In genomic region chr5:142779163-142779562, GRCh38 we compare ENCODE assay signal across 12 cellular contexts. TPM values are rescaled to one million over a fixed set of nuclear protein-coding genes. Genes with fewer than 3 reads are reported as not detected.
DNase-seq lines count a peak whose midpoint lies in the region; ATAC-seq and TF ChIP-seq lines count a peak whose summit lies in the region.
"Had no signal": no experiment of that assay in that cellular context is flagged by ENCODE, and none has a peak within 500 bp of the region (broad histone marks: within the 10 kb centered on the region; RNA-seq: fewer than 3 reads in every experiment).

No MANE protein-coding gene starts in this region.

- POLR2A ChIA-PET in CD8-positive, alpha-beta memory T cell (lab: Charles Lee), result interaction anchor here (0.7 kb wide), 1 partner anchor 21 kb away, joined by 3 read pairs; no protein-coding TSS in a partner anchor
- POLR2A ChIA-PET in RWPE1 (lab: Yijun Ruan, JAX; ENCODE audit: low non-redundant PET), result interaction anchor here (0.8 kb wide), 1 partner anchor 8 kb away, joined by 3 read pairs; no protein-coding TSS in a partner anchor
- POLR2A ChIA-PET in naive thymus-derived CD4-positive, alpha-beta T cell (lab: Charles Lee), result interaction anchor here (0.9 to 1.6 kb wide), 2 partner anchors 9 to 22 kb away, joined by 3 to 8 read pairs; partner anchors contain the start of gene ARHGAP26

- no peaks in the 10 kb centered on the region for H3K27me3 ChIP-seq in CD8-positive, alpha-beta memory T cell (ENCODE audit: insufficient read depth, low read length, poor library complexity, severe bottlenecking)
- no peaks in the 10 kb centered on the region for H3K27me3 ChIP-seq in naive thymus-derived CD4-positive, alpha-beta T cell (ENCODE audit: control insufficient read depth in 2 of 2, insufficient read depth in 2 of 2, low read length in 2 of 2)

- H3K36me3 ChIP-seq in CD8-positive, alpha-beta memory T cell (ENCODE audit: insufficient read depth, low read length), result no peaks in the 10 kb centered on the region
- H3K36me3 ChIP-seq in naive thymus-derived CD4-positive, alpha-beta T cell (ENCODE audit: control insufficient read depth in 2 of 3, insufficient read depth in 3 of 3, low read length in 3 of 3), result no peaks in the 10 kb centered on the region

- ATAC-seq in naive thymus-derived CD4-positive, alpha-beta T cell, result no peak
- ATAC-seq in stimulated activated naive B cell treated with anti-CD40 and anti-IgM and Interleukin-4, amounts not matched to agents 10 μg/mL and 1 μg/mL and 100 μg/mL, for 72 hours (replicated peaks), result no peak

- DNase-seq in CD8-positive, alpha-beta memory T cell, result no peak
- peak; percentile 24 for DNase-seq in RWPE1 (ENCODE audit: low spot score)
- DNase-seq in fibroblast of pulmonary artery (ENCODE audit: low read depth), result peak; percentile 38
- DNase-seq in naive thymus-derived CD4-positive, alpha-beta T cell, result no peak
- DNase-seq in GM13976 (ENCODE audit: low spot score), result no peak
- no peak for DNase-seq in SK-N-DZ (ENCODE audit: low spot score)
- no peak for DNase-seq in iPS-NIHi11 (ENCODE audit: low spot score)
- no peak for DNase-seq in stimulated activated naive B cell treated with anti-CD40 and anti-IgM and Interleukin-4, amounts not matched to agents 10 μg/mL and 1 μg/mL and 100 μg/mL, for 72 hours
- DNase-seq: COR-L47; Karpas-422; stimulated activated CD8-positive, alpha-beta memory T cell treated with anti-CD3 and anti-CD28 coated beads, Interleukin-4, amount 100 ng/mL, for 48 hours had no signal

- H3K4me1 ChIP-seq in CD8-positive, alpha-beta memory T cell (ENCODE audit: insufficient read depth, low read length), result peaks cover 48% of the 10 kb centered on the region
- H3K4me1 ChIP-seq in naive thymus-derived CD4-positive, alpha-beta T cell (ENCODE audit: control insufficient read depth in 2 of 2, insufficient read depth in 2 of 2, low read length in 2 of 2), result peaks cover 17 to 53% of the 10 kb centered on the region in 2 donors

- intact Hi-C loops in naive thymus-derived CD4-positive, alpha-beta T cell (cut with micrococcal nuclease), result loop anchor here (10.0 kb wide), 2 partner anchors 46 to 226 kb away; no protein-coding TSS in a partner anchor

- no peaks in the 10 kb centered on the region for H3K9me3 Mint-ChIP-seq in CD8-positive, alpha-beta memory T cell
- H3K9me3 Mint-ChIP-seq in naive thymus-derived CD4-positive, alpha-beta T cell, result no peaks in the 10 kb centered on the region
- no peaks in the 10 kb centered on the region for H3K9me3 Mint-ChIP-seq in stimulated activated naive B cell treated with anti-CD40 and anti-IgM and Interleukin-4, amounts not matched to agents 10 μg/mL and 1 μg/mL and 100 μg/mL, for 72 hours
- H3K9me3 Mint-ChIP-seq: activated T-helper 1 cell treated with anti-CD3 and anti-CD28 coated beads, Interleukin-12 subunit alpha, Interleukin-12 subunit beta, Interleukin-2, Interleukin-4 antibody, amounts not matched to agents 30 ng/mL and 10 ng/mL and 1 ng/mL, durations not matched to agents 14 hours and 24 hours and 36 hours had no signal

- peak overlapping the region in 7 of 8 donors; percentile 3 to 73 (median 71) for H3K27ac Mint-ChIP-seq in CD8-positive, alpha-beta memory T cell
- H3K27ac Mint-ChIP-seq in naive thymus-derived CD4-positive, alpha-beta T cell, result peak overlapping the region in 7 of 9 donors; percentile 13 to 67 (median 43)
- H3K27ac Mint-ChIP-seq in stimulated activated naive B cell treated with anti-CD40 and anti-IgM and Interleukin-4, amounts not matched to agents 10 μg/mL and 1 μg/mL and 100 μg/mL, for 72 hours, result no peak overlapping the region
- H3K27ac Mint-ChIP-seq: activated T-helper 1 cell treated with anti-CD3 and anti-CD28 coated beads, Interleukin-12 subunit alpha, Interleukin-12 subunit beta, Interleukin-2, Interleukin-4 antibody, amounts not matched to agents 30 ng/mL and 10 ng/mL and 1 ng/mL, durations not matched to agents 14 hours and 24 hours and 36 hours had no signal

- in situ Hi-C loops in GM13976 (cut with MboI; ENCODE audit: low sequenced_read_pairs, unreplicated experiment), result no loop called here

- H3K27me3 Mint-ChIP-seq in CD8-positive, alpha-beta memory T cell, result no peaks in the 10 kb centered on the region
- no peaks in the 10 kb centered on the region for H3K27me3 Mint-ChIP-seq in naive thymus-derived CD4-positive, alpha-beta T cell
- H3K27me3 Mint-ChIP-seq in stimulated activated naive B cell treated with anti-CD40 and anti-IgM and Interleukin-4, amounts not matched to agents 10 μg/mL and 1 μg/mL and 100 μg/mL, for 72 hours, result no peaks in the 10 kb centered on the region

- no peak for TF ChIP-seq CTCF in RWPE1 (conservative IDR thresholded peaks at IDR 0.05; ENCODE audit: low read depth)
- TF ChIP-seq CTCF in fibroblast of pulmonary artery (IDR thresholded peaks at IDR 0.05; ENCODE audit: low read length, missing control alignments), result no peak
- TF ChIP-seq CTCF in GM13976 (IDR thresholded peaks at IDR 0.05; ENCODE audit: borderline replicate concordance, control extremely low read depth, extremely low read depth, insufficient read depth, missing control alignments), result no peak

- peak overlapping the region in 5 of 7 donors; percentile 6 to 31 (median 23) for H3K4me3 Mint-ChIP-seq in CD8-positive, alpha-beta memory T cell
- H3K4me3 Mint-ChIP-seq in naive thymus-derived CD4-positive, alpha-beta T cell, result peak overlapping the region in 3 of 10 donors; percentile 5 to 54 (median 14)
- no peak overlapping the region for H3K4me3 Mint-ChIP-seq in stimulated activated naive B cell treated with anti-CD40 and anti-IgM and Interleukin-4, amounts not matched to agents 10 μg/mL and 1 μg/mL and 100 μg/mL, for 72 hours
- H3K4me3 Mint-ChIP-seq: activated T-helper 1 cell treated with anti-CD3 and anti-CD28 coated beads, Interleukin-12 subunit alpha, Interleukin-12 subunit beta, Interleukin-2, Interleukin-4 antibody, amounts not matched to agents 30 ng/mL and 10 ng/mL and 1 ng/mL, durations not matched to agents 14 hours and 24 hours and 36 hours had no signal

- no peaks in the 10 kb centered on the region for H3K36me3 Mint-ChIP-seq in CD8-positive, alpha-beta memory T cell
- peaks cover 0 to 2% (median 0%) of the 10 kb centered on the region in 5 donors for H3K36me3 Mint-ChIP-seq in naive thymus-derived CD4-positive, alpha-beta T cell
- H3K36me3 Mint-ChIP-seq in stimulated activated naive B cell treated with anti-CD40 and anti-IgM and Interleukin-4, amounts not matched to agents 10 μg/mL and 1 μg/mL and 100 μg/mL, for 72 hours, result no peaks in the 10 kb centered on the region

- H3K27ac ChIP-seq in CD8-positive, alpha-beta memory T cell (ENCODE audit: low read depth, low read length), result no peak overlapping the region
- H3K27ac ChIP-seq in RWPE1, result peak overlapping the region; percentile 44; the same call in 1 of the 2 replicates
- H3K27ac ChIP-seq in naive thymus-derived CD4-positive, alpha-beta T cell (ENCODE audit: low read depth, low read length), result no peak overlapping the region

- peaks cover 89 to 91% (median 91%) of the 10 kb centered on the region in 3 donors for H3K4me1 Mint-ChIP-seq in CD8-positive, alpha-beta memory T cell
- H3K4me1 Mint-ChIP-seq in naive thymus-derived CD4-positive, alpha-beta T cell, result peaks cover 37 to 77% (median 70%) of the 10 kb centered on the region in 7 donors
- peaks cover 17 to 21% of the 10 kb centered on the region in 2 donors for H3K4me1 Mint-ChIP-seq in stimulated activated naive B cell treated with anti-CD40 and anti-IgM and Interleukin-4, amounts not matched to agents 10 μg/mL and 1 μg/mL and 100 μg/mL, for 72 hours

- H3K9me3 ChIP-seq in CD8-positive, alpha-beta memory T cell (ENCODE audit: low read length), result no peaks in the 10 kb centered on the region
- H3K9me3 ChIP-seq in naive thymus-derived CD4-positive, alpha-beta T cell (ENCODE audit: control insufficient read depth in 2 of 3, low read length in 3 of 3), result no peaks in the 10 kb centered on the region

- CTCF ChIA-PET in CD8-positive, alpha-beta memory T cell (lab: Charles Lee), result interaction anchor here (1.1 to 10.6 kb wide), 5 partner anchors 9 to 109 kb away, joined by 3 to 98 read pairs (median 10); partner anchors contain the start of gene ARHGAP26
- CTCF ChIA-PET in RWPE1 (lab: Yijun Ruan, JAX), result interaction anchor here (0.8 to 1.0 kb wide), 2 partner anchors 61 to 80 kb away, joined by 3 read pairs; no protein-coding TSS in a partner anchor
- CTCF ChIA-PET in naive thymus-derived CD4-positive, alpha-beta T cell (lab: Charles Lee), result interaction anchor here (1.3 kb wide), 1 partner anchor 109 kb away, joined by 3 read pairs; no protein-coding TSS in a partner anchor

- H3K4me3 ChIP-seq in CD8-positive, alpha-beta memory T cell (ENCODE audit: low read length), result no peak overlapping the region
- no peak overlapping the region for H3K4me3 ChIP-seq in fibroblast of pulmonary artery (replicated peaks; ENCODE audit: low read depth, low read length)
- no peak overlapping the region for H3K4me3 ChIP-seq in naive thymus-derived CD4-positive, alpha-beta T cell (ENCODE audit: low read length)

RNA-seq across cellular contexts. Expression of gene ARHGAP26, which starts 9.0 kb away (rescaled TPM):
- 10 to 100 TPM; 16.7 to 19.7 TPM for total RNA-seq in CD8-positive, alpha-beta memory T cell
- polyA plus RNA-seq in CD8-positive, alpha-beta memory T cell, result 37.1 TPM
- 100 to 1,000 TPM in 1 of 5 experiments, 10 to 100 TPM in 4; 20.1 to 123 (median 29.1) TPM for total RNA-seq in naive thymus-derived CD4-positive, alpha-beta T cell
- 10 to 100 TPM; 10.5 to 12.9 TPM for polyA plus RNA-seq in naive thymus-derived CD4-positive, alpha-beta T cell
- polyA plus RNA-seq in SK-N-DZ (2014; cell fraction: cytosol; rRNA removed), result 1.8 and 2.2 TPM in 2 replicates
- 3.5 and 10.5 TPM in 2 replicates for polyA plus RNA-seq in SK-N-DZ (2014; cell fraction: nucleus; rRNA removed)

Comparison
In these comparisons a context has a peak if more than half of its experiments do, and no peak if none do; other contexts are left out.
1. DNase-seq: peak in RWPE1 (single experiment) and fibroblast of pulmonary artery (single experiment); none in CD8-positive, alpha-beta memory T cell (0 of 5), naive thymus-derived CD4-positive, alpha-beta T cell (0 of 9), GM13976 (single experiment), SK-N-DZ (single experiment), iPS-NIHi11 (single experiment) and stimulated activated naive B cell treated with anti-CD40 and anti-IgM and Interleukin-4, amounts not matched to agents 10 μg/mL and 1 μg/mL and 100 μg/mL, for 72 hours (single experiment).
2. H3K4me3 Mint-ChIP-seq: peak in CD8-positive, alpha-beta memory T cell (5 of 7); none in stimulated activated naive B cell treated with anti-CD40 and anti-IgM and Interleukin-4, amounts not matched to agents 10 μg/mL and 1 μg/mL and 100 μg/mL, for 72 hours (0 of 2).